1 cellular context compared by ENCODE assay signal in genomic region chr3:119579366-119580147, GRCh38.
TF ChIP-seq lines count a peak whose summit lies in the region.

Gene ADPRH (plus strand): TSS chr3:119579492. CDS start chr3:119582170, 2,678 bp downstream.

TF ChIP-seq in K562, 482 proteins besides CTCF, POLR2A, EP300 and RAD21 (continues in another document):
- TF ChIP-seq, protein P1, sequence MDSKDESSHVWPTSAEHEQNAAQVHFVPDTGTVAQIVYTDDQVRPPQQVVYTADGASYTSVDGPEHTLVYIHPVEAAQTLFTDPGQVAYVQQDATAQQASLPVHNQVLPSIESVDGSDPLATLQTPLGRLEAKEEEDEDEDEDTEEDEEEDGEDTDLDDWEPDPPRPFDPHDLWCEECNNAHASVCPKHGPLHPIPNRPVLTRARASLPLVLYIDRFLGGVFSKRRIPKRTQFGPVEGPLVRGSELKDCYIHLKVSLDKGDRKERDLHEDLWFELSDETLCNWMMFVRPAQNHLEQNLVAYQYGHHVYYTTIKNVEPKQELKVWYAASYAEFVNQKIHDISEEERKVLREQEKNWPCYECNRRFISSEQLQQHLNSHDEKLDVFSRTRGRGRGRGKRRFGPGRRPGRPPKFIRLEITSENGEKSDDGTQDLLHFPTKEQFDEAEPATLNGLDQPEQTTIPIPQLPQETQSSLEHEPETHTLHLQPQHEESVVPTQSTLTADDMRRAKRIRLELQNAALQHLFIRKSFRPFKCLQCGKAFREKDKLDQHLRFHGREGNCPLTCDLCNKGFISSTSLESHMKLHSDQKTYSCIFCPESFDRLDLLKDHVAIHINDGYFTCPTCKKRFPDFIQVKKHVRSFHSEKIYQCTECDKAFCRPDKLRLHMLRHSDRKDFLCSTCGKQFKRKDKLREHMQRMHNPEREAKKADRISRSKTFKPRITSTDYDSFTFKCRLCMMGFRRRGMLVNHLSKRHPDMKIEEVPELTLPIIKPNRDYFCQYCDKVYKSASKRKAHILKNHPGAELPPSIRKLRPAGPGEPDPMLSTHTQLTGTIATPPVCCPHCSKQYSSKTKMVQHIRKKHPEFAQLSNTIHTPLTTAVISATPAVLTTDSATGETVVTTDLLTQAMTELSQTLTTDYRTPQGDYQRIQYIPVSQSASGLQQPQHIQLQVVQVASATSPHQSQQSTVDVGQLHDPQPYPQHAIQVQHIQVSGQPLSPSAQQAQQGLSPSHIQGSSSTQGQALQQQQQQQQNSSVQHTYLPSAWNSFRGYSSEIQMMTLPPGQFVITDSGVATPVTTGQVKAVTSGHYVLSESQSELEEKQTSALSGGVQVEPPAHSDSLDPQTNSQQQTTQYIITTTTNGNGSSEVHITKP (IDR thresholded peaks at IDR 0.05; ENCODE audit: partially characterized antibody): peak; percentile 49
- no peak for TF ChIP-seq MEIS2 (IDR thresholded peaks at IDR 0.05; ENCODE audit: partially characterized antibody)
- no peak for TF ChIP-seq SRF (CRISPR knock-in tag; IDR thresholded peaks at IDR 0.05)
- no peak for TF ChIP-seq GATAD2B (IDR thresholded peaks at IDR 0.05; ENCODE audit: borderline replicate concordance)
- peak; percentile 61 for TF ChIP-seq MGA (IDR thresholded peaks at IDR 0.05)
- TF ChIP-seq TRIM24 (IDR thresholded peaks at IDR 0.05): no peak
- TF ChIP-seq PHF8 (IDR thresholded peaks at IDR 0.05; ENCODE audit: borderline replicate concordance, low read length): peak; percentile 41; the same call in 1 of the 2 replicates
- no peak for TF ChIP-seq ILF3 (IDR thresholded peaks at IDR 0.05; ENCODE audit: borderline replicate concordance)
- TF ChIP-seq, protein P2, sequence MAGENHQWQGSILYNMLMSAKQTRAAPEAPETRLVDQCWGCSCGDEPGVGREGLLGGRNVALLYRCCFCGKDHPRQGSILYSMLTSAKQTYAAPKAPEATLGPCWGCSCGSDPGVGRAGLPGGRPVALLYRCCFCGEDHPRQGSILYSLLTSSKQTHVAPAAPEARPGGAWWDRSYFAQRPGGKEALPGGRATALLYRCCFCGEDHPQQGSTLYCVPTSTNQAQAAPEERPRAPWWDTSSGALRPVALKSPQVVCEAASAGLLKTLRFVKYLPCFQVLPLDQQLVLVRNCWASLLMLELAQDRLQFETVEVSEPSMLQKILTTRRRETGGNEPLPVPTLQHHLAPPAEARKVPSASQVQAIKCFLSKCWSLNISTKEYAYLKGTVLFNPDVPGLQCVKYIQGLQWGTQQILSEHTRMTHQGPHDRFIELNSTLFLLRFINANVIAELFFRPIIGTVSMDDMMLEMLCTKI (IDR thresholded peaks at IDR 0.05; ENCODE audit: partially characterized antibody): no peak
- no peak for TF ChIP-seq EWSR1 (IDR thresholded peaks at IDR 0.05; ENCODE audit: borderline replicate concordance, low read depth, partially characterized antibody)
- TF ChIP-seq ZFP1 (CRISPR knock-in tag; IDR thresholded peaks at IDR 0.05): no peak
- 0 out of 2 replicates have a peak, but pooled peaks have one; percentile 16 for TF ChIP-seq MYNN (IDR thresholded peaks at IDR 0.05)
- no peak for TF ChIP-seq MYNN (CRISPR knock-in tag; IDR thresholded peaks at IDR 0.05)
- no peak for TF ChIP-seq ZNF79 (CRISPR knock-in tag; IDR thresholded peaks at IDR 0.05; ENCODE audit: low read depth)
- TF ChIP-seq ZEB2 (IDR thresholded peaks at IDR 0.05): no peak
- TF ChIP-seq ZNF175 (CRISPR knock-in tag; IDR thresholded peaks at IDR 0.05; ENCODE audit: low read depth): 0 out of 2 replicates have a peak, but pooled peaks have one; percentile 55
- peak in 1 of 2 experiments; percentile 45; a peak in 1 of 3 replicates for TF ChIP-seq CBX3 (IDR thresholded peaks at IDR 0.05; ENCODE audit: borderline replicate concordance in 1 of 2, low read length in 2 of 2)
- 0 out of 2 replicates have a peak, but pooled peaks have one; percentile 8 for TF ChIP-seq EGR1 (conservative IDR thresholded peaks at IDR 0.05)
- no peak for TF ChIP-seq RBM17 (IDR thresholded peaks at IDR 0.05; ENCODE audit: borderline replicate concordance, low read depth, low read length)
- no peak for TF ChIP-seq ZNF717 (CRISPR knock-in tag; IDR thresholded peaks at IDR 0.05)
- TF ChIP-seq ETV1 (tag; conservative IDR thresholded peaks at IDR 0.05; ENCODE audit: low read depth): 0 out of 2 replicates have a peak, but pooled peaks have one; percentile 13
- TF ChIP-seq HMGN3 (IDR thresholded peaks at IDR 0.05; ENCODE audit: borderline replicate concordance, extremely low read depth, insufficient read length, low read depth, low read length): peak; percentile 49
- TF ChIP-seq ZBTB7A (IDR thresholded peaks at IDR 0.05; ENCODE audit: borderline replicate concordance, control insufficient read depth, low read depth, low read length): no peak; the same call in 1 of the 2 replicates
- TF ChIP-seq EP400 (IDR thresholded peaks at IDR 0.05): peak; percentile 37
- TF ChIP-seq POLR2AphosphoS5 (IDR thresholded peaks at IDR 0.05; ENCODE audit: control insufficient read depth, insufficient read depth, low read depth, low read length): 0 out of 2 replicates have a peak, but pooled peaks have one; percentile 21
- peak; percentile 82 for TF ChIP-seq RBFOX2 (IDR thresholded peaks at IDR 0.05; ENCODE audit: low read depth, low read length)
- TF ChIP-seq FOXJ3 (CRISPR knock-in tag; IDR thresholded peaks at IDR 0.05): no peak
- TF ChIP-seq ZBTB11 (CRISPR knock-in tag; IDR thresholded peaks at IDR 0.05): no peak
- TF ChIP-seq, protein P3, sequence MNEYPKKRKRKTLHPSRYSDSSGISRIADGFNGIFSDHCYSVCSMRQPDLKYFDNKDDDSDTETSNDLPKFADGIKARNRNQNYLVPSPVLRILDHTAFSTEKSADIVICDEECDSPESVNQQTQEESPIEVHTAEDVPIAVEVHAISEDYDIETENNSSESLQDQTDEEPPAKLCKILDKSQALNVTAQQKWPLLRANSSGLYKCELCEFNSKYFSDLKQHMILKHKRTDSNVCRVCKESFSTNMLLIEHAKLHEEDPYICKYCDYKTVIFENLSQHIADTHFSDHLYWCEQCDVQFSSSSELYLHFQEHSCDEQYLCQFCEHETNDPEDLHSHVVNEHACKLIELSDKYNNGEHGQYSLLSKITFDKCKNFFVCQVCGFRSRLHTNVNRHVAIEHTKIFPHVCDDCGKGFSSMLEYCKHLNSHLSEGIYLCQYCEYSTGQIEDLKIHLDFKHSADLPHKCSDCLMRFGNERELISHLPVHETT (CRISPR knock-in tag; conservative IDR thresholded peaks at IDR 0.05 in 1 of 2, IDR thresholded peaks at IDR 0.05 in 1 of 2): peak in 1 of 2 experiments; percentile 75; a peak in 1 of 4 replicates
- TF ChIP-seq, protein P4, sequence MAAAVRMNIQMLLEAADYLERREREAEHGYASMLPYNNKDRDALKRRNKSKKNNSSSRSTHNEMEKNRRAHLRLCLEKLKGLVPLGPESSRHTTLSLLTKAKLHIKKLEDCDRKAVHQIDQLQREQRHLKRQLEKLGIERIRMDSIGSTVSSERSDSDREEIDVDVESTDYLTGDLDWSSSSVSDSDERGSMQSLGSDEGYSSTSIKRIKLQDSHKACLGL (CRISPR knock-in tag; IDR thresholded peaks at IDR 0.05; ENCODE audit: borderline replicate concordance, poor library complexity, severe bottlenecking): no peak
- no peak for TF ChIP-seq NR2C2 (CRISPR knock-in tag; IDR thresholded peaks at IDR 0.05)
- 0 out of 2 replicates have a peak, but pooled peaks have one; percentile 31 for TF ChIP-seq NR2C2 (tag; IDR thresholded peaks at IDR 0.05)
- no peak for TF ChIP-seq PHTF2 (CRISPR knock-in tag; IDR thresholded peaks at IDR 0.05)
- TF ChIP-seq STAG1 (CRISPR knock-in tag; IDR thresholded peaks at IDR 0.05; ENCODE audit: borderline replicate concordance): no peak
- TF ChIP-seq, protein P5, sequence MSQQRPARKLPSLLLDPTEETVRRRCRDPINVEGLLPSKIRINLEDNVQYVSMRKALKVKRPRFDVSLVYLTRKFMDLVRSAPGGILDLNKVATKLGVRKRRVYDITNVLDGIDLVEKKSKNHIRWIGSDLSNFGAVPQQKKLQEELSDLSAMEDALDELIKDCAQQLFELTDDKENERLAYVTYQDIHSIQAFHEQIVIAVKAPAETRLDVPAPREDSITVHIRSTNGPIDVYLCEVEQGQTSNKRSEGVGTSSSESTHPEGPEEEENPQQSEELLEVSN (IDR thresholded peaks at IDR 0.05; ENCODE audit: borderline replicate concordance in 1 of 2, extremely low read depth in 1 of 2, insufficient read depth in 1 of 2, insufficient read length in 1 of 2, low read depth in 1 of 2, low read length in 1 of 2, poor library complexity in 1 of 2, severe bottlenecking in 1 of 2): peak in 1 of 2 experiments; percentile 61
